In the genomic region with DNA sequence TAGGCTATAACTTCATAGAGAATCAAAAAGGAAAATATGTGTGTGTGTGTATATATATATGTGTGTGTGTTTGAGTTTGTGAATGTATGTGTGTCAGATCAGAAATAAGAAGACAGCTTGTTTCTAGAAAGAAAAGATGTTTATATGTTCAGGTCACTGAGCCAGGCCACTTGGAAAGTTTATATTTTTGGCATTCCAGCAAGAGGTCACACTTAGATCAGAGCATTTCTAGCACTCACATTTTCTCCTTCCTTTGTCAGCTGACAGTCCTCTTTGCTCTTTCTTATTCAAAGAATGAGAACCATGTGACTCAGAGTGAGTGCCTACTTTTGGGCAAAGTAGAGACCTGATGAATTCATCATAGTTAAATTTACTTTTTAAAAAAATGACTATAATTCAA, we compare ENCODE assay signal across 17 cellular contexts. TPM values are rescaled to one million over a fixed set of nuclear protein-coding genes. Genes with fewer than 3 reads are reported as not detected.
"Had no signal": no experiment of that assay in that cellular context is flagged by ENCODE, and none has a peak within 500 bp of the region (broad histone marks: within the 10 kb centered on the region; RNA-seq: fewer than 3 reads in every experiment).

No MANE protein-coding gene starts in this region.

- H3K36me3 ChIP-seq: gastroesophageal sphincter, heart right ventricle, lower lobe of right lung, prostate gland had no signal

- H3K4me3 ChIP-seq: gastroesophageal sphincter, heart right ventricle, lower lobe of right lung, prostate gland, suprapubic skin had no signal

- ATAC-seq: activated naive CD4-positive, alpha-beta T cell treated with anti-CD3 and anti-CD28 coated beads, Interleukin-2, amount 50 U/mL, for 72 hours; effector memory CD8-positive, alpha-beta T cell; gastroesophageal sphincter; heart right ventricle; lower lobe of right lung; right cardiac atrium had no signal

- H3K9me3 ChIP-seq: prostate gland had no signal

- H3K27ac ChIP-seq: gastroesophageal sphincter, heart right ventricle, lower lobe of right lung, prostate gland, suprapubic skin, VCaP had no signal

- H3K4me1 ChIP-seq: heart right ventricle, lower lobe of right lung, prostate gland, suprapubic skin had no signal

- H3K27me3 ChIP-seq: gastroesophageal sphincter, heart right ventricle, suprapubic skin had no signal

- DNase-seq: activated CD4-positive, alpha-beta T cell treated with anti-CD3 and anti-CD28 coated beads, Interleukin-2, amount 50 U/mL, for 4 hours; activated CD4-positive, CD25-positive, alpha-beta regulatory T cell treated with anti-CD3 and anti-CD28 coated beads, Interleukin-2, amount 50 U/mL, for 72 hours; activated gamma-delta T cell treated with Interleukin-2 at 50 U/mL for 16 hours; amniotic stem cell; effector memory CD8-positive, alpha-beta T cell; heart right ventricle; lower lobe of right lung; right cardiac atrium; SW 1271; T-helper 2 cell; trophoblast cell had no signal

RNA-seq across cellular contexts. Expression of a gene that starts 22.9 kb away (rescaled TPM):
- total RNA-seq: osteocyte had no signal
